1 cellular context compared by ENCODE assay signal in the genomic region with DNA sequence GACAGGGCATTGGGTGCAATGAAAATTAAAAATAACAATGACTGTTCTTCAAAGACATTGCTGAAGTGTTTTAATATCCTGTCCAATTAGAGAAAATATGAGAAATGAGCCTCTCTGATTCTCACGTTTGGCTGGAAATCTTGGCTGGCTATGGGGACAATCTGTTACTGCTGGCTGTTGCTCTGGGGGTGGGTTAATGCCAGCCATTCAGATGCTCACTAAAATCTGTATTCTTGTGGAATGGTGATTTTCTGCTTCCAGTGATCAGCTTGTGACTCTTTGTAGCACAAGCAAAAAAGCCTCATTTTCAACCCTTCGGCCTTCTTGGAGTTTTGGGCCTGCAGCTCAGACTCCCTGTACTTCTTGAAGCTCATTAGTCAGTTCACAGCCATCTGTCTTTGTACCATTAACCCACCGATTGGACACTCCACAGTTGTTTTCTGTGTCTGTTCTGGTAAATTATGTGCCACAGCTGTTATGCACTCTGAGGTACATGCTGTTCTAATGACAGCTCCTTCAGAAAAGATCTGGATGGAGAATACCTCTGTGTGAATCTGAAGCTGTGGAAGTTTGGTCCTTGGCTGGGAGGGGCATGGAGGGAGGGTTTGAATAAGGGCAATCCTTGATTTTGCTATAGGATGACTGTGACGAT.
TF ChIP-seq lines count a peak whose summit lies in the region.

No MANE protein-coding gene starts in this region.

TF ChIP-seq in K562, 482 proteins besides CTCF, POLR2A, EP300 and RAD21 (continued from another document):
- TF ChIP-seq, protein P1, sequence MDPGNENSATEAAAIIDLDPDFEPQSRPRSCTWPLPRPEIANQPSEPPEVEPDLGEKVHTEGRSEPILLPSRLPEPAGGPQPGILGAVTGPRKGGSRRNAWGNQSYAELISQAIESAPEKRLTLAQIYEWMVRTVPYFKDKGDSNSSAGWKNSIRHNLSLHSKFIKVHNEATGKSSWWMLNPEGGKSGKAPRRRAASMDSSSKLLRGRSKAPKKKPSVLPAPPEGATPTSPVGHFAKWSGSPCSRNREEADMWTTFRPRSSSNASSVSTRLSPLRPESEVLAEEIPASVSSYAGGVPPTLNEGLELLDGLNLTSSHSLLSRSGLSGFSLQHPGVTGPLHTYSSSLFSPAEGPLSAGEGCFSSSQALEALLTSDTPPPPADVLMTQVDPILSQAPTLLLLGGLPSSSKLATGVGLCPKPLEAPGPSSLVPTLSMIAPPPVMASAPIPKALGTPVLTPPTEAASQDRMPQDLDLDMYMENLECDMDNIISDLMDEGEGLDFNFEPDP (CRISPR knock-in tag; IDR thresholded peaks at IDR 0.05): no peak
- TF ChIP-seq TCF3 (CRISPR knock-in tag; IDR thresholded peaks at IDR 0.05) (no peak), ZBTB7A (IDR thresholded peaks at IDR 0.05; ENCODE audit: borderline replicate concordance, control insufficient read depth, low read depth, low read length) (no peak), ZNF12 (CRISPR knock-in tag; IDR thresholded peaks at IDR 0.05) (no peak), ZNF324 (CRISPR knock-in tag; IDR thresholded peaks at IDR 0.05) (no peak)
- TF ChIP-seq, protein P2, sequence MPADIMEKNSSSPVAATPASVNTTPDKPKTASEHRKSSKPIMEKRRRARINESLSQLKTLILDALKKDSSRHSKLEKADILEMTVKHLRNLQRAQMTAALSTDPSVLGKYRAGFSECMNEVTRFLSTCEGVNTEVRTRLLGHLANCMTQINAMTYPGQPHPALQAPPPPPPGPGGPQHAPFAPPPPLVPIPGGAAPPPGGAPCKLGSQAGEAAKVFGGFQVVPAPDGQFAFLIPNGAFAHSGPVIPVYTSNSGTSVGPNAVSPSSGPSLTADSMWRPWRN (IDR thresholded peaks at IDR 0.05; ENCODE audit: low read depth): no peak
